In the genomic region with DNA sequence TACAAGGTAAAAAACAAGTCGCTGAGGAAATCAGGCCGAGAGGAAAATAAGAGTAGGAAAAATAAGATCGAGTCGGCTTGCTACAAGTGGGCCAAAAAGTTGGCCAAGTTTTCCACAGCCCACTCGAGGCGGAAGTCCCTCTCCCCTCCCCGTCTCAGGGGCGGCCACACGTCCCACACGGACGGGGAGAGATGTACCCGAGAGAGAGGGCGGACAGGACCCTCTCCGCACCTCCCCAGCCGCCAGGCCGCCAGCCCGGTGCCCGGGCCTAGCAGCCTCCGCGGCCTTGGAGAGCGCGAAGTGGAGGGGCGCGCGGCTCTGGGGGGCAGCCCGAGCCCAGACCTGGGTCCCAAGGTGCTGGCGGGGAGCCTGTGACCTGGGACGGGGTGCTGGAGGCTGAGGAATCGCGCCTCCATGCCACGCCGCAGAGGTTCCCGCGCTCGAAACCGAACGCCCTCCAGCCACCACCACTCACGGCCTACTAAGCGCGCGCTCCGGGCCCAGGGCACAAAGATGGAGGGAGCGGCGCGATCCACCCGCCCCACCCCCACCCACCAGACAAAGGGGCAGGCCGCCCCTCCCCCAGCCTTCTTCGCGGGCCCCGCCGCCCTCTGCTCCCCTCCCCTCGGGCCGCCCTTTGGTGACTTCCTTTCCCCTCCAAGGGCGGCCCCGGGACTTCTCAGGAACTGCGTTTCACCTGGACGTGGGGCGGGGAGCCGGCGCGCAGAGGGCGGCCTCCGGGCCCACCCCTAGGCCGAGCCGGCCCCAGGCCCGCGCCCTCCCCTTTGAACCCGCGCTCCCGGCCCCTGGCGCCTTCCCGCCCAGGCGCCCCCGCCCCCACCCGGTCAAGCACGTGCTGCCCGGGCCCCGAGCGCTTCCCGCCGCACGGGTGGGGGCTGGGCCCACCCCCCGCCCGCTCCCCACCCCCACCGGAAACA, we compare ENCODE assay signal across 8 cellular contexts.
DNase-seq lines count a peak whose midpoint lies in the region; ATAC-seq lines count a peak whose summit lies in the region.

No MANE protein-coding gene starts in this region.

- DNase-seq in NCI-H510A treated with DMSO at 0.1 percent for 48 hours (lab: John Stamatoyannopoulos, UW) (peak; percentile 97), left kidney (ENCODE audit: low read depth, low spot score) (peak; percentile 94), NCI-H1694 (lab: John Stamatoyannopoulos, UW) (no peak), HPDE6-E6E7 (ENCODE audit: extremely low spot score) (no peak), NCI-H69 (lab: John Stamatoyannopoulos, UW) (no peak)
- peak; percentile 64 for DNase-seq in stimulated activated naive CD8-positive, alpha-beta T cell treated with anti-CD3 and anti-CD28 coated beads, Interleukin-15, Interleukin-2, amounts not matched to agents 100 U/mL and 50 U/mL, for 24 hours

- no peaks in the 10 kb centered on the region for H3K9me3 Mint-ChIP-seq in activated naive CD4-positive, alpha-beta T cell treated with anti-CD3 and anti-CD28 coated beads, Interleukin-2, amount 50 U/mL, for 24 hours

- peak overlapping the region; percentile 80 for H3K27ac Mint-ChIP-seq in activated naive CD4-positive, alpha-beta T cell treated with anti-CD3 and anti-CD28 coated beads, Interleukin-2, amount 50 U/mL, for 24 hours

- H3K4me3 Mint-ChIP-seq in activated naive CD4-positive, alpha-beta T cell treated with anti-CD3 and anti-CD28 coated beads, Interleukin-2, amount 50 U/mL, for 24 hours: peak overlapping the region; percentile 33

- no peaks in the 10 kb centered on the region for H3K27me3 Mint-ChIP-seq in activated naive CD4-positive, alpha-beta T cell treated with anti-CD3 and anti-CD28 coated beads, Interleukin-2, amount 50 U/mL, for 24 hours

- ATAC-seq in stimulated activated naive CD8-positive, alpha-beta T cell treated with anti-CD3 and anti-CD28 coated beads, Interleukin-15, Interleukin-2, amounts not matched to agents 100 U/mL and 50 U/mL, for 24 hours: no peak
- no peak for ATAC-seq in GM18520 (IDR thresholded peaks at IDR 0.05; ENCODE audit: unreplicated experiment)

- H3K36me3 Mint-ChIP-seq in activated naive CD4-positive, alpha-beta T cell treated with anti-CD3 and anti-CD28 coated beads, Interleukin-2, amount 50 U/mL, for 24 hours: peaks cover 11% of the 10 kb centered on the region

- peaks cover 27% of the 10 kb centered on the region for H3K4me1 Mint-ChIP-seq in activated naive CD4-positive, alpha-beta T cell treated with anti-CD3 and anti-CD28 coated beads, Interleukin-2, amount 50 U/mL, for 24 hours

Comparison
In these comparisons a context has a peak if more than half of its experiments do, and no peak if none do; other contexts are left out.
1. DNase-seq: peak in NCI-H510A treated with DMSO at 0.1 percent for 48 hours (single experiment), left kidney (single experiment) and stimulated activated naive CD8-positive, alpha-beta T cell treated with anti-CD3 and anti-CD28 coated beads, Interleukin-15, Interleukin-2, amounts not matched to agents 100 U/mL and 50 U/mL, for 24 hours (single experiment); none in NCI-H1694 (single experiment), HPDE6-E6E7 (single experiment) and NCI-H69 (single experiment).